In the genomic region with DNA sequence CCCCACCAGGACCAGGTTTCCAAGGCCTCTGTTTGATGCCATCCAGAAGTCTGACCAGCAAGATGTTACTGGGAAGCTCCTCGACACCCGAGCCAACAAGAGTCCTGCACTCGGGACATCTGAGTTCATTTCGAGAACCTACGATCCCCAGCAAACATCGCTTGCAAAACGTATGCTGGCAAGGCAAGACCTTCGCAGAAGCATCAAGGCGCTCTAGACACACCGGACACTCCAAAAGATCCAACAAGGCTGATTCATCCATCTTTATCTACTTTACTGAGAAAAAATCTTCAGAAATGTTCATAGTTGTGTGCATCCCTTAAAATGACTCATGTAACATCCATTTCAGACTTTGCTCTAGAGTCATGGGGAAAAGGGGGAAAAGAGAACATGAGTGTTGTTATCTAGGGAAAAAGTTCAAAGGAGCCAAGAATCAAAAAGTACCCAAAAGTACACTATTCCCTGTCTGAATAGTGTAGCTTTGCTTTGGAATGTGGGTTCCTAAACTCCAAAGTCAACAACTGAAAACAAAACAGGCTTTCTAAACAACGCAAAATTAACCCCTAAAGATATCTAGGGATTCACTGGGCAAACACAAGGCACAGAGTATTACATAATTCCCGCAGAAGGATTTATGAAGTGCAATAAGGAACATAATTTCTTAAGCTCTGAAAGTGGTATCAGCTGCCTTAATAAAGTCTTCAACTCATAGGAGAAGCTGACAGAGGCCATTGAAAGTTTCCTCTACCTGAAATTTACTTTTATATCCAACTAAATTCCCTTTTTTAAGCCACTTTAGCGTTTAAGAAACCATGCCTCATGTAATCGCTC, we compare ENCODE assay signal across 8 cellular contexts. TPM values are rescaled to one million over a fixed set of nuclear protein-coding genes. Genes with fewer than 3 reads are reported as not detected.
DNase-seq lines count a peak whose midpoint lies in the region; ATAC-seq and TF ChIP-seq lines count a peak whose summit lies in the region.

No MANE protein-coding gene starts in this region.

- no peak overlapping the region for H3K27ac Mint-ChIP-seq in activated naive CD8-positive, alpha-beta T cell treated with anti-CD3 and anti-CD28 coated beads, Interleukin-2, amount 10 ng/mL, durations not matched to agents 7 days and 5 days

- no peak for TF ChIP-seq CTCF in suprapubic skin (IDR thresholded peaks at IDR 0.05)

- no peak for TF ChIP-seq POLR2A in suprapubic skin (IDR thresholded peaks at IDR 0.05)

- TF ChIP-seq EP300 in suprapubic skin (IDR thresholded peaks at IDR 0.05) = no peak

- H3K36me3 Mint-ChIP-seq in activated naive CD8-positive, alpha-beta T cell treated with anti-CD3 and anti-CD28 coated beads, Interleukin-2, amount 10 ng/mL, durations not matched to agents 7 days and 5 days = no peaks in the 10 kb centered on the region

- peaks cover 2% of the 10 kb centered on the region for H3K9me3 Mint-ChIP-seq in activated naive CD8-positive, alpha-beta T cell treated with anti-CD3 and anti-CD28 coated beads, Interleukin-2, amount 10 ng/mL, durations not matched to agents 7 days and 5 days

- no peaks in the 10 kb centered on the region for H3K9me3 ChIP-seq in suprapubic skin

- peaks cover 5% of the 10 kb centered on the region for H3K4me1 Mint-ChIP-seq in activated naive CD8-positive, alpha-beta T cell treated with anti-CD3 and anti-CD28 coated beads, Interleukin-2, amount 10 ng/mL, durations not matched to agents 7 days and 5 days

- peak; percentile 70 for DNase-seq in A172 (ENCODE audit: low spot score)
- peak; percentile 72 for DNase-seq in HCEC 1CT
- no peak for DNase-seq in activated naive CD8-positive, alpha-beta T cell treated with anti-CD3 and anti-CD28 coated beads, Interleukin-2, amount 10 ng/mL, durations not matched to agents 7 days and 5 days
- DNase-seq in kidney glomerular epithelial cell (lab: John Stamatoyannopoulos, UW) = peak; percentile 67
- DNase-seq in suprapubic skin (ENCODE audit: low spot score in 2 of 2) = no peak
- no peak for DNase-seq in NCI-H2196 treated with DMSO at 0.1 percent for 48 hours (lab: John Stamatoyannopoulos, UW; ENCODE audit: unreplicated experiment)
- DNase-seq in HPDE6-E6E7 (ENCODE audit: extremely low spot score) = no peak

- POLR2A ChIA-PET in activated naive CD8-positive, alpha-beta T cell treated with anti-CD3 and anti-CD28 coated beads, Interleukin-2, amount 10 ng/mL, durations not matched to agents 7 days and 5 days (lab: Charles Lee) = no interaction called here

- 42% methylated on average over 14 of the region's 14 CpGs for WGBS in suprapubic skin

- H3K27me3 Mint-ChIP-seq in activated naive CD8-positive, alpha-beta T cell treated with anti-CD3 and anti-CD28 coated beads, Interleukin-2, amount 10 ng/mL, durations not matched to agents 7 days and 5 days = peaks cover 66% of the 10 kb centered on the region

- H3K4me3 Mint-ChIP-seq in activated naive CD8-positive, alpha-beta T cell treated with anti-CD3 and anti-CD28 coated beads, Interleukin-2, amount 10 ng/mL, durations not matched to agents 7 days and 5 days = peak overlapping the region; percentile 6

- H3K4me1 ChIP-seq in suprapubic skin = peaks cover 44% of the 10 kb centered on the region

- no peak for ATAC-seq in activated naive CD8-positive, alpha-beta T cell treated with anti-CD3 and anti-CD28 coated beads, Interleukin-2, amount 10 ng/mL, durations not matched to agents 7 days and 5 days (ENCODE audit: low read depth)
- no peak for ATAC-seq in GM18868 (IDR thresholded peaks at IDR 0.05; ENCODE audit: unreplicated experiment)

- H3K4me3 ChIP-seq in suprapubic skin = peak overlapping the region; percentile 93

- peak overlapping the region; percentile 94 for H3K27ac ChIP-seq in suprapubic skin

- no peaks in the 10 kb centered on the region for H3K27me3 ChIP-seq in suprapubic skin

- H3K36me3 ChIP-seq in suprapubic skin = peaks cover 2% of the 10 kb centered on the region

RNA-seq across cellular contexts. Expression of gene SH3RF1, which starts 1.6 kb away (rescaled TPM):
- 8.3 and 11.0 TPM in 2 replicates for total RNA-seq in A172 (2014; rRNA removed; shearing (Covaris generic))
- total RNA-seq in activated naive CD8-positive, alpha-beta T cell treated with anti-CD3 and anti-CD28 coated beads, Interleukin-2, amount 10 ng/mL, durations not matched to agents 7 days and 5 days = under 1 TPM in 1 of 2 experiments, not detected in 1; 0.14 TPM
- 10 to 100 TPM; 10.8 to 18.1 (median 15.0) TPM for total RNA-seq in suprapubic skin

Comparison
In these comparisons a context has a peak if more than half of its experiments do, and no peak if none do; other contexts are left out.
1. DNase-seq: peak in A172 (single experiment), HCEC 1CT (single experiment) and kidney glomerular epithelial cell (single experiment); none in activated naive CD8-positive, alpha-beta T cell treated with anti-CD3 and anti-CD28 coated beads, Interleukin-2, amount 10 ng/mL, durations not matched to agents 7 days and 5 days (single experiment), suprapubic skin (0 of 2), NCI-H2196 treated with DMSO at 0.1 percent for 48 hours (single experiment) and HPDE6-E6E7 (single experiment).